ENCODE assay signal across 1 cellular context in the genomic region with DNA sequence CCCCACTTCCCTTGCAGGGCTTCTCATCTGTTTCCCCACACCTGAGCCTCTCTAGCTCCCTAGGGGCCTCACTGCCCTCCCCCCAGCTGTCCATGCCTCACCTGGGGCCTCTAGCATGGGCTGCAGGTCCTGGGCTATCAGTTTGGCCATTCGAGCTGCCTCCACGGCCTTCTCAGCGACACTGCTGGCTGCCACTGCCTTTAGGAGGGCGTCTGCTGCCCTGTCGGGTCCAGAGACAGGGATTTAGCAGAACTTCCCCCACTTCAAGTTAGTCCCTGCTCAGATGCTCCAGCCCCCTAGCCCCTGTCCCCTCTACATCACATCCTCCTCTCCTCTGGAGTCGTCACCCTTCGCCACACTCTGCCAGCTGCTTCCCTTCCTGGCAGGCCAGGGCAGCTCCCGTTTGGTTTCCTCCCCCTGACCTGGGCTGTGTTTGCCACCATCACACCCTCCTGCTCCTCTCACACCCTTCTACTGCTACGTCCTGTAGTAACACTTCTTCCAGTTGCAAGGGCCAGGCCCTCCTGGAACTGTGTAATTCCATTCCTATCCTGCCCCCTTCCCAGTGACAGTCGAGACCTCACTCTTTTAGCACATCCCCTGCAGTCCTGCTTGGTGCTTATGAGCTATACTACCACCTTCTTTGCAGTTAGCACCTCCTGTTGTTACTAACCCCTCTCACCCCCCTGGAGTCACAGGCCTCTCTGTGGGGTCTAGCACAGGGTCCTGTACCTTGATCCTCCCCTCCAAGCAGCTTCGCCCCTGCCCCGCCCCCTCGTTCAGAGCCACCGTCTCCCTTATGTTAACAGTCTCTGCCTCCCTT.
TF ChIP-seq lines count a peak whose summit lies in the region.

No MANE protein-coding gene starts in this region.

TF ChIP-seq in HepG2, 621 proteins besides CTCF, POLR2A, EP300 and RAD21 (continued from another document and continues in another):
- TF ChIP-seq RARA (CRISPR knock-in tag; IDR thresholded peaks at IDR 0.05) (no peak), NCOA5 (CRISPR knock-in tag; IDR thresholded peaks at IDR 0.05) (no peak), TEAD3 (CRISPR knock-in tag; optimal IDR thresholded peaks at IDR 0.05; ENCODE audit: borderline replicate concordance) (no peak), ZNF772 (CRISPR knock-in tag; IDR thresholded peaks at IDR 0.05) (peak; percentile 12; the same call in 1 of the 2 replicates), ZBTB20 (CRISPR knock-in tag; IDR thresholded peaks at IDR 0.05; ENCODE audit: borderline replicate concordance, low read depth) (no peak), GTF2F1 (IDR thresholded peaks at IDR 0.05; ENCODE audit: low read length) (no peak), ZNF619 (CRISPR knock-in tag; IDR thresholded peaks at IDR 0.05) (peak; percentile 80; the same call in 1 of the 2 replicates), NR3C1 (CRISPR knock-in tag; IDR thresholded peaks at IDR 0.05) (no peak), FOXC1 (CRISPR knock-in tag; IDR thresholded peaks at IDR 0.05; ENCODE audit: borderline replicate concordance) (0 out of 2 replicates have a peak, but pooled peaks have one; percentile 25), SOX13 (IDR thresholded peaks at IDR 0.05) (no peak), SOX13 (CRISPR knock-in tag; conservative IDR thresholded peaks at IDR 0.05 in 1 of 2, IDR thresholded peaks at IDR 0.05 in 1 of 2) (no peak), ZNF883 (CRISPR knock-in tag; IDR thresholded peaks at IDR 0.05; ENCODE audit: not compliant biosample characterization) (no peak), SALL1 (CRISPR knock-in tag; IDR thresholded peaks at IDR 0.05) (peak; percentile 29; the same call in 1 of the 2 replicates), ATF7-NPFF (CRISPR knock-in tag; IDR thresholded peaks at IDR 0.05; ENCODE audit: low read depth) (no peak; the same call in 1 of the 2 replicates), ZNF781 (CRISPR knock-in tag; IDR thresholded peaks at IDR 0.05; ENCODE audit: borderline replicate concordance, not compliant biosample characterization) (no peak), ZNF768 (CRISPR knock-in tag; IDR thresholded peaks at IDR 0.05) (no peak), HOXA7 (CRISPR knock-in tag; IDR thresholded peaks at IDR 0.05) (no peak), PAWR (CRISPR knock-in tag; IDR thresholded peaks at IDR 0.05; ENCODE audit: borderline replicate concordance) (no peak), MEF2D (CRISPR knock-in tag; IDR thresholded peaks at IDR 0.05) (no peak), RFX1 (IDR thresholded peaks at IDR 0.05) (no peak), EED (CRISPR knock-in tag; IDR thresholded peaks at IDR 0.05) (no peak), ZNF891 (CRISPR knock-in tag; IDR thresholded peaks at IDR 0.05) (0 out of 2 replicates have a peak, but pooled peaks have one; percentile 9), ZNF274 (CRISPR knock-in tag; IDR thresholded peaks at IDR 0.05) (0 out of 2 replicates have a peak, but pooled peaks have one; percentile 4), NKX3-1 (CRISPR knock-in tag; IDR thresholded peaks at IDR 0.05) (no peak), NR2F6 (IDR thresholded peaks at IDR 0.05) (no peak), NR2F6 (CRISPR knock-in tag; IDR thresholded peaks at IDR 0.05) (no peak)
- TF ChIP-seq, protein P1, sequence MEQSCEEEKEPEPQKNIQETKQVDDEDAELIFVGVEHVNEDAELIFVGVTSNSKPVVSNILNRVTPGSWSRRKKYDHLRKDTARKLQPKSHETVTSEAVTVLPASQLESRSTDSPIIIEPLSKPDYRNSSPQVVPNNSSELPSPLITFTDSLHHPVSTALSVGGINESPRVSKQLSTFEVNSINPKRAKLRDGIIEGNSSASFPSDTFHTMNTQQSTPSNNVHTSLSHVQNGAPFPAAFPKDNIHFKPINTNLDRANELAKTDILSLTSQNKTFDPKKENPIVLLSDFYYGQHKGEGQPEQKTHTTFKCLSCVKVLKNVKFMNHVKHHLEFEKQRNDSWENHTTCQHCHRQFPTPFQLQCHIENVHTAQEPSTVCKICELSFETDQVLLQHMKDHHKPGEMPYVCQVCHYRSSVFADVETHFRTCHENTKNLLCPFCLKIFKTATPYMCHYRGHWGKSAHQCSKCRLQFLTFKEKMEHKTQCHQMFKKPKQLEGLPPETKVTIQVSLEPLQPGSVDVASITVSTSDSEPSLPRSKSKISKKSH (CRISPR knock-in tag; IDR thresholded peaks at IDR 0.05; ENCODE audit: borderline replicate concordance) = peak; percentile 66; the same call in 1 of the 2 replicates
- TF ChIP-seq, protein P2, sequence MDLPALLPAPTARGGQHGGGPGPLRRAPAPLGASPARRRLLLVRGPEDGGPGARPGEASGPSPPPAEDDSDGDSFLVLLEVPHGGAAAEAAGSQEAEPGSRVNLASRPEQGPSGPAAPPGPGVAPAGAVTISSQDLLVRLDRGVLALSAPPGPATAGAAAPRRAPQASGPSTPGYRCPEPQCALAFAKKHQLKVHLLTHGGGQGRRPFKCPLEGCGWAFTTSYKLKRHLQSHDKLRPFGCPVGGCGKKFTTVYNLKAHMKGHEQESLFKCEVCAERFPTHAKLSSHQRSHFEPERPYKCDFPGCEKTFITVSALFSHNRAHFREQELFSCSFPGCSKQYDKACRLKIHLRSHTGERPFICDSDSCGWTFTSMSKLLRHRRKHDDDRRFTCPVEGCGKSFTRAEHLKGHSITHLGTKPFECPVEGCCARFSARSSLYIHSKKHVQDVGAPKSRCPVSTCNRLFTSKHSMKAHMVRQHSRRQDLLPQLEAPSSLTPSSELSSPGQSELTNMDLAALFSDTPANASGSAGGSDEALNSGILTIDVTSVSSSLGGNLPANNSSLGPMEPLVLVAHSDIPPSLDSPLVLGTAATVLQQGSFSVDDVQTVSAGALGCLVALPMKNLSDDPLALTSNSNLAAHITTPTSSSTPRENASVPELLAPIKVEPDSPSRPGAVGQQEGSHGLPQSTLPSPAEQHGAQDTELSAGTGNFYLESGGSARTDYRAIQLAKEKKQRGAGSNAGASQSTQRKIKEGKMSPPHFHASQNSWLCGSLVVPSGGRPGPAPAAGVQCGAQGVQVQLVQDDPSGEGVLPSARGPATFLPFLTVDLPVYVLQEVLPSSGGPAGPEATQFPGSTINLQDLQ (CRISPR knock-in tag; IDR thresholded peaks at IDR 0.05) = no peak
- TF ChIP-seq, protein P3, sequence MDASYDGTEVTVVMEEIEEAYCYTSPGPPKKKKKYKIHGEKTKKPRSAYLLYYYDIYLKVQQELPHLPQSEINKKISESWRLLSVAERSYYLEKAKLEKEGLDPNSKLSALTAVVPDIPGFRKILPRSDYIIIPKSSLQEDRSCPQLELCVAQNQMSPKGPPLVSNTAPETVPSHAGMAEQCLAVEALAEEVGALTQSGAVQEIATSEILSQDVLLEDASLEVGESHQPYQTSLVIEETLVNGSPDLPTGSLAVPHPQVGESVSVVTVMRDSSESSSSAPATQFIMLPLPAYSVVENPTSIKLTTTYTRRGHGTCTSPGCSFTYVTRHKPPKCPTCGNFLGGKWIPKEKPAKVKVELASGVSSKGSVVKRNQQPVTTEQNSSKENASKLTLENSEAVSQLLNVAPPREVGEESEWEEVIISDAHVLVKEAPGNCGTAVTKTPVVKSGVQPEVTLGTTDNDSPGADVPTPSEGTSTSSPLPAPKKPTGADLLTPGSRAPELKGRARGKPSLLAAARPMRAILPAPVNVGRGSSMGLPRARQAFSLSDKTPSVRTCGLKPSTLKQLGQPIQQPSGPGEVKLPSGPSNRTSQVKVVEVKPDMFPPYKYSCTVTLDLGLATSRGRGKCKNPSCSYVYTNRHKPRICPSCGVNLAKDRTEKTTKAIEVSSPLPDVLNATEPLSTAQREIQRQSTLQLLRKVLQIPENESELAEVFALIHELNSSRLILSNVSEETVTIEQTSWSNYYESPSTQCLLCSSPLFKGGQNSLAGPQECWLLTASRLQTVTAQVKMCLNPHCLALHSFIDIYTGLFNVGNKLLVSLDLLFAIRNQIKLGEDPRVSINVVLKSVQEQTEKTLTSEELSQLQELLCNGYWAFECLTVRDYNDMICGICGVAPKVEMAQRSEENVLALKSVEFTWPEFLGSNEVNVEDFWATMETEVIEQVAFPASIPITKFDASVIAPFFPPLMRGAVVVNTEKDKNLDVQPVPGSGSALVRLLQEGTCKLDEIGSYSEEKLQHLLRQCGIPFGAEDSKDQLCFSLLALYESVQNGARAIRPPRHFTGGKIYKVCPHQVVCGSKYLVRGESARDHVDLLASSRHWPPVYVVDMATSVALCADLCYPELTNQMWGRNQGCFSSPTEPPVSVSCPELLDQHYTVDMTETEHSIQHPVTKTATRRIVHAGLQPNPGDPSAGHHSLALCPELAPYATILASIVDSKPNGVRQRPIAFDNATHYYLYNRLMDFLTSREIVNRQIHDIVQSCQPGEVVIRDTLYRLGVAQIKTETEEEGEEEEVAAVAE (CRISPR knock-in tag; IDR thresholded peaks at IDR 0.05; ENCODE audit: borderline replicate concordance) = no peak
- TF ChIP-seq, protein P4, sequence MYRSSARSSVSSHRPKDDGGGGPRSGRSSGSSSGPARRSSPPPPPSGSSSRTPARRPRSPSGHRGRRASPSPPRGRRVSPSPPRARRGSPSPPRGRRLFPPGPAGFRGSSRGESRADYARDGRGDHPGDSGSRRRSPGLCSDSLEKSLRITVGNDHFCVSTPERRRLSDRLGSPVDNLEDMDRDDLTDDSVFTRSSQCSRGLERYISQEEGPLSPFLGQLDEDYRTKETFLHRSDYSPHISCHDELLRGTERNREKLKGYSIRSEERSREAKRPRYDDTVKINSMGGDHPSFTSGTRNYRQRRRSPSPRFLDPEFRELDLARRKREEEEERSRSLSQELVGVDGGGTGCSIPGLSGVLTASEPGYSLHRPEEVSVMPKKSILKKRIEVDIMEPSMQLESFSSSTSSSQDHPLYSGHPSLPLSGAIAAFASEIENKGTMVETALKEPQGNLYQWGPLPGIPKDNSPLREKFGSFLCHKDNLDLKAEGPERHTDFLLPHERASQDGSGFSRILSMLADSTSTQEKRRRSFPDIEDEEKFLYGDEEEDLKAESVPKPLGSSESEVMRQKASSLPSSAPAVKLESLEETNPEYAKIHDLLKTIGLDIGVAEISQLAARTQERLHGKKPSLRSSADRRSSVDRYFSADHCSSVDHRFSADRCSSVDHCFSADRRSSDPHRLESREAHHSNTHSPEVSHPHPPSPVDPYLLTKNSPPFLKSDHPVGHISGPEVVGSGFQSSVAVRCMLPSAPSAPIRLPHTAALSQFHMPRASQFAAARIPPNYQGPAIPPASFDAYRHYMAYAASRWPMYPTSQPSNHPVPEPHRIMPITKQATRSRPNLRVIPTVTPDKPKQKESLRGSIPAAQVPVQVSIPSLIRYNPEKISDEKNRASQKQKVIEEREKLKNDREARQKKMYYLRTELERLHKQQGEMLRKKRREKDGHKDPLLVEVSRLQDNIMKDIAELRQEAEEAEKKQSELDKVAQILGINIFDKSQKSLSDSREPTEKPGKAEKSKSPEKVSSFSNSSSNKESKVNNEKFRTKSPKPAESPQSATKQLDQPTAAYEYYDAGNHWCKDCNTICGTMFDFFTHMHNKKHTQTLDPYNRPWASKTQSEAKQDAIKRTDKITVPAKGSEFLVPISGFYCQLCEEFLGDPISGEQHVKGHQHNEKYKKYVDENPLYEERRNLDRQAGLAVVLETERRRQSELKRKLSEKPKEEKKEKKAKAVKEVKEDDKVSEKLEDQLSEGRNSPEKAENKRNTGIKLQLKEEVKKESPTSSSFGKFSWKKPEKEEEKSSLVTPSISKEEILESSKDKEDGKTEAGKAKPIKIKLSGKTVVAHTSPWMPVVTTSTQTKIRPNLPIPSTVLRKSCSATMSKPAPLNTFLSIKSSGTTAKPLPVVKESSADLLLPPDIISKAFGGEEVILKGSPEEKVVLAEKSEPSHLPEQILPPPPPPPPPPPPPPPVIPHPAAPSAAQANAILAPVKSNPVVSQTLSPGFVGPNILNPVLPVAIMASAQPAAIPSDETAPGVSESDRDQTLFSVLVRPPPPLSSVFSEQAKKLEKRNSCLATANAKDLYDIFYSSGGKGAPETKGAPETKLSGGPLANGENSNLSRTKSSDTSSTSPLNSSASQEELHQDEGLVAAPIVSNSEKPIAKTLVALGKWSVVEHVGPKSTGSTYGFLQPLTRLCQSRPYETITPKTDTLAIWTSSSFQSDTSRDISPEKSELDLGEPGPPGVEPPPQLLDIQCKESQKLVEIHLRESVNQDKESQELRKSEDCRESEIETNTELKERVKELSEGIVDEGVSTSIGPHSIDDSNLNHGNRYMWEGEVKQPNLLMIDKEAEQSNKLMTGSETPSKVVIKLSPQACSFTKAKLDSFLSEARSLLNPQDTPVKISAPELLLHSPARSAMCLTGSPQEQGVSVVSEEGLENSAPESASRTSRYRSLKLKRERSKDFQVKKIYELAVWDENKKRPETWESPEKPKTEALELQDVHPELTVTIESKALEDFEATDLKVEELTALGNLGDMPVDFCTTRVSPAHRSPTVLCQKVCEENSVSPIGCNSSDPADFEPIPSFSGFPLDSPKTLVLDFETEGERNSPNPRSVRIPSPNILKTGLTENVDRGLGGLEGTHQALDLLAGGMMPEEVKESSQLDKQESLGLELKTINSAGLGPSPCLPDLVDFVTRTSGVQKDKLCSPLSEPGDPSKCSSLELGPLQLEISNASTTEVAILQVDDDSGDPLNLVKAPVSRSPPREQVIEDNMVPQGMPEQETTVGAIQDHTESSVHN (CRISPR knock-in tag; IDR thresholded peaks at IDR 0.05) = peak; percentile 12; the same call in 1 of the 2 replicates
- TF ChIP-seq, protein P5, sequence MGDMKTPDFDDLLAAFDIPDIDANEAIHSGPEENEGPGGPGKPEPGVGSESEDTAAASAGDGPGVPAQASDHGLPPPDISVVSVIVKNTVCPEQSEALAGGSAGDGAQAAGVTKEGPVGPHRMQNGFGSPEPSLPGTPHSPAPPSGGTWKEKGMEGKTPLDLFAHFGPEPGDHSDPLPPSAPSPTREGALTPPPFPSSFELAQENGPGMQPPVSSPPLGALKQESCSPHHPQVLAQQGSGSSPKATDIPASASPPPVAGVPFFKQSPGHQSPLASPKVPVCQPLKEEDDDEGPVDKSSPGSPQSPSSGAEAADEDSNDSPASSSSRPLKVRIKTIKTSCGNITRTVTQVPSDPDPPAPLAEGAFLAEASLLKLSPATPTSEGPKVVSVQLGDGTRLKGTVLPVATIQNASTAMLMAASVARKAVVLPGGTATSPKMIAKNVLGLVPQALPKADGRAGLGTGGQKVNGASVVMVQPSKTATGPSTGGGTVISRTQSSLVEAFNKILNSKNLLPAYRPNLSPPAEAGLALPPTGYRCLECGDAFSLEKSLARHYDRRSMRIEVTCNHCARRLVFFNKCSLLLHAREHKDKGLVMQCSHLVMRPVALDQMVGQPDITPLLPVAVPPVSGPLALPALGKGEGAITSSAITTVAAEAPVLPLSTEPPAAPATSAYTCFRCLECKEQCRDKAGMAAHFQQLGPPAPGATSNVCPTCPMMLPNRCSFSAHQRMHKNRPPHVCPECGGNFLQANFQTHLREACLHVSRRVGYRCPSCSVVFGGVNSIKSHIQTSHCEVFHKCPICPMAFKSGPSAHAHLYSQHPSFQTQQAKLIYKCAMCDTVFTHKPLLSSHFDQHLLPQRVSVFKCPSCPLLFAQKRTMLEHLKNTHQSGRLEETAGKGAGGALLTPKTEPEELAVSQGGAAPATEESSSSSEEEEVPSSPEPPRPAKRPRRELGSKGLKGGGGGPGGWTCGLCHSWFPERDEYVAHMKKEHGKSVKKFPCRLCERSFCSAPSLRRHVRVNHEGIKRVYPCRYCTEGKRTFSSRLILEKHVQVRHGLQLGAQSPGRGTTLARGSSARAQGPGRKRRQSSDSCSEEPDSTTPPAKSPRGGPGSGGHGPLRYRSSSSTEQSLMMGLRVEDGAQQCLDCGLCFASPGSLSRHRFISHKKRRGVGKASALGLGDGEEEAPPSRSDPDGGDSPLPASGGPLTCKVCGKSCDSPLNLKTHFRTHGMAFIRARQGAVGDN (CRISPR knock-in tag; IDR thresholded peaks at IDR 0.05) = peak; percentile 50; the same call in 1 of the 2 replicates
